Comparison of ENCODE assay signal across 12 cellular contexts in genomic region chr3:127729556-127730056, GRCh38. TPM values are rescaled to one million over a fixed set of nuclear protein-coding genes. Genes with fewer than 3 reads are reported as not detected.
DNase-seq lines count a peak whose midpoint lies in the region; ATAC-seq and TF ChIP-seq lines count a peak whose summit lies in the region.
"Had no signal": no experiment of that assay in that cellular context is flagged by ENCODE, and none has a peak within 500 bp of the region (broad histone marks: within the 10 kb centered on the region; RNA-seq: fewer than 3 reads in every experiment).

No MANE protein-coding gene starts in this region.

- CTCF ChIA-PET in activated CD8-positive, alpha-beta T cell treated with anti-CD3 and anti-CD28 coated beads for 36 hours (lab: Charles Lee) = no interaction called here

- peak; percentile 76 for DNase-seq in CD14-positive monocyte (ENCODE audit: low spot score)
- DNase-seq in NB4 (ENCODE audit: low read depth) = peak; percentile 73
- peak; percentile 72 for DNase-seq in astrocyte of the hippocampus (ENCODE audit: low read depth, low spot score)
- no peak for DNase-seq in lung (ENCODE audit: low spot score)
- DNase-seq in glomerular visceral epithelial cell (ENCODE audit: extremely low spot score) = no peak
- no peak for DNase-seq in coronary artery (ENCODE audit: low spot score)
- DNase-seq in activated CD8-positive, alpha-beta T cell treated with anti-CD3 and anti-CD28 coated beads for 36 hours = no peak
- DNase-seq: activated CD4-positive, alpha-beta T cell treated with anti-CD3 and anti-CD28 coated beads, Interleukin-2, amount 10 ng/mL, durations not matched to agents 7 days and 5 days; mammary epithelial cell; NCI-H226 had no signal

- H3K36me3 ChIP-seq in lung (ENCODE audit: control insufficient read depth in 2 of 2, insufficient read depth in 2 of 2, low read length in 2 of 2) = peaks cover 0 to 3% of the 10 kb centered on the region in 2 donors

- H3K27ac Mint-ChIP-seq in CD14-positive monocyte = peak overlapping the region; percentile 90 to 99 (median 93)
- H3K27ac Mint-ChIP-seq in activated CD8-positive, alpha-beta T cell treated with anti-CD3 and anti-CD28 coated beads for 36 hours = no peak overlapping the region
- H3K27ac Mint-ChIP-seq: activated CD4-positive, alpha-beta T cell treated with anti-CD3 and anti-CD28 coated beads, Interleukin-2, amount 10 ng/mL, durations not matched to agents 7 days and 5 days; activated naive CD4-positive, alpha-beta T cell treated with anti-CD3 and anti-CD28 coated beads, Interleukin-2, amount 50 U/mL, for 24 hours had no signal

- intact Hi-C loops in CD14-positive monocyte (cut with micrococcal nuclease) = loop anchor here in 1 of 2 donors (2.0 kb wide), 1 partner anchor 137 kb away; no protein-coding TSS in a partner anchor
- intact Hi-C loops in activated CD8-positive, alpha-beta T cell treated with anti-CD3 and anti-CD28 coated beads for 36 hours (cut with micrococcal nuclease) = no loop called here

- peaks cover 0 to 5% of the 10 kb centered on the region in 2 donors for H3K4me1 ChIP-seq in lung (ENCODE audit: control insufficient read depth in 2 of 2, insufficient read depth in 2 of 2, low read length in 2 of 2)

- POLR2A ChIA-PET in activated CD8-positive, alpha-beta T cell treated with anti-CD3 and anti-CD28 coated beads for 36 hours (lab: Charles Lee) = no interaction called here

- peaks cover 57% of the 10 kb centered on the region for H3K4me1 Mint-ChIP-seq in CD14-positive monocyte
- H3K4me1 Mint-ChIP-seq in activated CD8-positive, alpha-beta T cell treated with anti-CD3 and anti-CD28 coated beads for 36 hours (ENCODE audit: low read depth) = no peaks in the 10 kb centered on the region
- H3K4me1 Mint-ChIP-seq: activated CD4-positive, alpha-beta T cell treated with anti-CD3 and anti-CD28 coated beads, Interleukin-2, amount 10 ng/mL, durations not matched to agents 7 days and 5 days; activated naive CD4-positive, alpha-beta T cell treated with anti-CD3 and anti-CD28 coated beads, Interleukin-2, amount 50 U/mL, for 24 hours had no signal

- H3K27ac ChIP-seq in lung (ENCODE audit: low read depth in 1 of 2, low read length in 1 of 2) = no peak overlapping the region
- no peak overlapping the region for H3K27ac ChIP-seq in coronary artery

- WGBS in lung, 2 donors = 48 to 72% methylated on average over 4 of the region's 4 CpGs

- H3K27me3 ChIP-seq in lung (ENCODE audit: control insufficient read depth, insufficient read depth) = no peaks in the 10 kb centered on the region

- H3K9me3 ChIP-seq in lung (ENCODE audit: control insufficient read depth in 2 of 2, insufficient read depth in 1 of 2, low read length in 1 of 2) = no peaks in the 10 kb centered on the region

- H3K4me3 Mint-ChIP-seq in CD14-positive monocyte = peak overlapping the region; percentile 6 to 39
- H3K4me3 Mint-ChIP-seq in activated CD8-positive, alpha-beta T cell treated with anti-CD3 and anti-CD28 coated beads for 36 hours = no peak overlapping the region
- H3K4me3 Mint-ChIP-seq: activated CD4-positive, alpha-beta T cell treated with anti-CD3 and anti-CD28 coated beads, Interleukin-2, amount 10 ng/mL, durations not matched to agents 7 days and 5 days; activated naive CD4-positive, alpha-beta T cell treated with anti-CD3 and anti-CD28 coated beads, Interleukin-2, amount 50 U/mL, for 24 hours had no signal

- peaks cover 0 to 2% (median 2%) of the 10 kb centered on the region in 3 donors for H3K27me3 Mint-ChIP-seq in CD14-positive monocyte (ENCODE audit: low read depth in 3 of 3)
- H3K27me3 Mint-ChIP-seq in activated CD8-positive, alpha-beta T cell treated with anti-CD3 and anti-CD28 coated beads for 36 hours = peaks cover 5% of the 10 kb centered on the region

- peaks cover 4 to 7% (median 5%) of the 10 kb centered on the region in 7 donors for H3K9me3 Mint-ChIP-seq in CD14-positive monocyte
- no peaks in the 10 kb centered on the region for H3K9me3 Mint-ChIP-seq in activated CD8-positive, alpha-beta T cell treated with anti-CD3 and anti-CD28 coated beads for 36 hours
- H3K9me3 Mint-ChIP-seq: activated CD4-positive, alpha-beta T cell treated with anti-CD3 and anti-CD28 coated beads, Interleukin-2, amount 10 ng/mL, durations not matched to agents 7 days and 5 days; activated naive CD4-positive, alpha-beta T cell treated with anti-CD3 and anti-CD28 coated beads, Interleukin-2, amount 50 U/mL, for 24 hours had no signal

- peaks cover 2 to 8% of the 10 kb centered on the region in 2 donors for H3K36me3 Mint-ChIP-seq in CD14-positive monocyte
- H3K36me3 Mint-ChIP-seq in activated CD8-positive, alpha-beta T cell treated with anti-CD3 and anti-CD28 coated beads for 36 hours (ENCODE audit: low read depth) = no peaks in the 10 kb centered on the region
- H3K36me3 Mint-ChIP-seq: activated naive CD4-positive, alpha-beta T cell treated with anti-CD3 and anti-CD28 coated beads, Interleukin-2, amount 50 U/mL, for 24 hours had no signal

- peak; percentile 61 for ATAC-seq in lung (ENCODE audit: insufficient read depth, low FRiP score)
- ATAC-seq in GM19035 (IDR thresholded peaks at IDR 0.05; ENCODE audit: unreplicated experiment) = no peak
- no peak for ATAC-seq in activated CD8-positive, alpha-beta T cell treated with anti-CD3 and anti-CD28 coated beads for 36 hours

- H3K4me3 ChIP-seq in NB4 (ENCODE audit: low read depth, low read length) (no peak overlapping the region), lung (no peak overlapping the region), coronary artery (no peak overlapping the region)

- TF ChIP-seq CTCF in CD14-positive monocyte (IDR thresholded peaks at IDR 0.05) = no peak
- no peak for TF ChIP-seq CTCF in NB4 (IDR thresholded peaks at IDR 0.05; ENCODE audit: low read depth, low read length)
- no peak for TF ChIP-seq CTCF in lung (IDR thresholded peaks at IDR 0.05; ENCODE audit: control extremely low read depth, extremely low read depth)
- no peak for TF ChIP-seq CTCF in coronary artery (IDR thresholded peaks at IDR 0.05)
- TF ChIP-seq CTCF in activated CD8-positive, alpha-beta T cell treated with anti-CD3 and anti-CD28 coated beads for 36 hours (IDR thresholded peaks at IDR 0.05) = no peak

- TF ChIP-seq POLR2A in NB4 (IDR thresholded peaks at IDR 0.05; ENCODE audit: extremely low read depth, insufficient read length) = no peak

RNA-seq across cellular contexts. Expression of gene ABTB1, which starts 56.9 kb away (rescaled TPM):
- polyA plus RNA-seq in CD14-positive monocyte = 100 to 1,000 TPM; 107 to 118 TPM
- total RNA-seq in lung = 10 to 100 TPM; 46.0 to 51.2 TPM
- polyA plus RNA-seq in lung = 100 to 1,000 TPM in 1 of 2 donors, 10 to 100 TPM in 1; 30.7 to 102 TPM
- total RNA-seq in activated CD8-positive, alpha-beta T cell treated with anti-CD3 and anti-CD28 coated beads for 36 hours = 10 to 100 TPM in 1 of 2 experiments, 1 to 10 TPM in 1; 9.7 to 10.6 TPM

Comparison
In these comparisons a context has a peak if more than half of its experiments do, and no peak if none do; other contexts are left out.
1. DNase-seq: peak in CD14-positive monocyte (single experiment), NB4 (single experiment) and astrocyte of the hippocampus (single experiment); none in lung (single experiment), glomerular visceral epithelial cell (single experiment), coronary artery (single experiment) and activated CD8-positive, alpha-beta T cell treated with anti-CD3 and anti-CD28 coated beads for 36 hours (single experiment).
2. RNA of gene ABTB1, which starts 56.9 kb away (total RNA-seq): 46.0 to 51.2 TPM in lung; 9.7 to 10.6 TPM in activated CD8-positive, alpha-beta T cell treated with anti-CD3 and anti-CD28 coated beads for 36 hours; every median in the first group is over 4 times any median in the second.